8 cellular contexts compared by ENCODE assay signal in genomic region chr5:72452515-72453259, GRCh38. TPM values are rescaled to one million over a fixed set of nuclear protein-coding genes. Genes with fewer than 3 reads are reported as not detected.
DNase-seq lines count a peak whose midpoint lies in the region; ATAC-seq, FAIRE-seq and TF ChIP-seq lines count a peak whose summit lies in the region.

No MANE protein-coding gene starts in this region.

- DNase-seq in GM12892 (ENCODE audit: insufficient read length) (no peak), SJCRH30 (peak; percentile 93 to 97), OCI-M1 (lab: John Stamatoyannopoulos, UW) (no peak), T1000 (lab: John Stamatoyannopoulos, UW) (no peak)

- H3K27me3 ChIP-seq in SJCRH30 (no peaks in the 10 kb centered on the region), gastroesophageal sphincter (no peaks in the 10 kb centered on the region), rectal smooth muscle tissue (ENCODE audit: control insufficient read depth, insufficient read depth, low read length) (no peaks in the 10 kb centered on the region)

- TF ChIP-seq POLR2A in GM12892 (IDR thresholded peaks at IDR 0.05; ENCODE audit: low read depth, low read length), result no peak
- no peak for TF ChIP-seq POLR2A in gastroesophageal sphincter (IDR thresholded peaks at IDR 0.05)

- H3K27ac ChIP-seq in SJCRH30, result peak overlapping the region; percentile 97
- H3K27ac ChIP-seq in gastroesophageal sphincter, result peak overlapping the region; percentile 51 to 88 (median 85)
- peak overlapping the region; percentile 85 for H3K27ac ChIP-seq in rectal smooth muscle tissue (ENCODE audit: low read depth, low read length)

- H3K4me3 ChIP-seq in SJCRH30, result peak overlapping the region; percentile 10
- H3K4me3 ChIP-seq in gastroesophageal sphincter, result no peak overlapping the region
- peak overlapping the region; percentile 34 for H3K4me3 ChIP-seq in rectal smooth muscle tissue (ENCODE audit: low read length)

- no peak overlapping the region for H3K9ac ChIP-seq in rectal smooth muscle tissue (ENCODE audit: low read length)

- TF ChIP-seq EP300 in gastroesophageal sphincter (IDR thresholded peaks at IDR 0.05), result no peak

- H3K36me3 ChIP-seq in SJCRH30, result no peaks in the 10 kb centered on the region
- no peaks in the 10 kb centered on the region for H3K36me3 ChIP-seq in gastroesophageal sphincter
- H3K36me3 ChIP-seq in rectal smooth muscle tissue (ENCODE audit: control insufficient read depth, insufficient read depth, low read length), result no peaks in the 10 kb centered on the region

- FAIRE-seq in GM12892 (lab: Jason Lieb, UNC), result peak; percentile 70

- peak; percentile 87 for ATAC-seq in gastroesophageal sphincter
- no peak for ATAC-seq in GM18873 (IDR thresholded peaks at IDR 0.05; ENCODE audit: low FRiP score, unreplicated experiment)
- no peak for ATAC-seq in HG03280 (IDR thresholded peaks at IDR 0.05; ENCODE audit: unreplicated experiment)

- peak in 1 of 4 experiments; percentile 10 for TF ChIP-seq CTCF in gastroesophageal sphincter (IDR thresholded peaks at IDR 0.05)

- peaks cover 65% of the 10 kb centered on the region for H3K4me1 ChIP-seq in SJCRH30
- peaks cover 5 to 73% (median 31%) of the 10 kb centered on the region in 3 donors for H3K4me1 ChIP-seq in gastroesophageal sphincter
- H3K4me1 ChIP-seq in rectal smooth muscle tissue (ENCODE audit: control insufficient read depth, insufficient read depth, low read length), result peaks cover 20% of the 10 kb centered on the region

- 8 to 19% methylated on average over 6 to 8 of the region's 9 CpGs for WGBS in gastroesophageal sphincter (ENCODE audit: low coverage in 1 of 2), 2 donors

- no peaks in the 10 kb centered on the region for H3K9me3 ChIP-seq in SJCRH30 (replicated peaks)
- H3K9me3 ChIP-seq in gastroesophageal sphincter, result no peaks in the 10 kb centered on the region

RNA-seq across cellular contexts. Expression of gene ZNF366, which starts 54.5 kb away (rescaled TPM):
- polyA plus RNA-seq in GM12892 (2012; ENCODE audit: missing spikeins), result not detected
- 0.12 and 0.25 TPM in 2 replicates for total RNA-seq in SJCRH30 (2014; rRNA removed; shearing (Covaris generic))
- 1 to 10 TPM; 2.8 to 6.5 (median 4.9) TPM for total RNA-seq in gastroesophageal sphincter

Comparison
In these comparisons a context has a peak if more than half of its experiments do, and no peak if none do; other contexts are left out.
1. DNase-seq: peak in SJCRH30 (2 of 2); none in GM12892 (single experiment), OCI-M1 (single experiment) and T1000 (single experiment).
2. H3K4me3 ChIP-seq: peak in SJCRH30 (single experiment) and rectal smooth muscle tissue (single experiment); none in gastroesophageal sphincter (0 of 2).
3. Peak in every context shown above with its lines, with median percentiles within 50 percentile points of each other: H3K27ac ChIP-seq.